In genomic region chr2:37618326-37618725, GRCh38 we compare ENCODE assay signal across 19 cellular contexts. TPM values are rescaled to one million over a fixed set of nuclear protein-coding genes. Genes with fewer than 3 reads are reported as not detected.
DNase-seq lines count a peak whose midpoint lies in the region; ATAC-seq and TF ChIP-seq lines count a peak whose summit lies in the region.
"Had no signal": no experiment of that assay in that cellular context is flagged by ENCODE, and none has a peak within 500 bp of the region (broad histone marks: within the 10 kb centered on the region; RNA-seq: fewer than 3 reads in every experiment).

No MANE protein-coding gene starts in this region.

- no peaks in the 10 kb centered on the region for H3K9me3 ChIP-seq in mammary epithelial cell (replicated peaks; ENCODE audit: insufficient read depth, low read length)
- H3K9me3 ChIP-seq: MG63 had no signal

- no peak overlapping the region for H3K4me2 ChIP-seq in mammary epithelial cell (ENCODE audit: insufficient read depth, low read depth, low read length)

- H3K27me3 Mint-ChIP-seq in IgD-negative memory B cell, result no peaks in the 10 kb centered on the region
- H3K27me3 Mint-ChIP-seq in activated T-helper 17 cell treated with anti-CD3 and anti-CD28 coated beads, Interleukin-2, amount 50 U/mL, for 72 hours, result no peaks in the 10 kb centered on the region
- H3K27me3 Mint-ChIP-seq in stimulated activated naive B cell treated with anti-CD40 and anti-IgM and Interleukin-4, amounts not matched to agents 10 μg/mL and 1 μg/mL and 100 μg/mL, for 72 hours, result peaks cover 0 to 10% of the 10 kb centered on the region in 2 donors

- peaks cover 50 to 61% (median 54%) of the 10 kb centered on the region in 3 donors for H3K4me1 Mint-ChIP-seq in IgD-negative memory B cell
- H3K4me1 Mint-ChIP-seq in activated T-helper 17 cell treated with anti-CD3 and anti-CD28 coated beads, Interleukin-2, amount 50 U/mL, for 72 hours, result peaks cover 73% of the 10 kb centered on the region
- peaks cover 37 to 46% of the 10 kb centered on the region in 2 donors for H3K4me1 Mint-ChIP-seq in stimulated activated naive B cell treated with anti-CD40 and anti-IgM and Interleukin-4, amounts not matched to agents 10 μg/mL and 1 μg/mL and 100 μg/mL, for 72 hours

- no peaks in the 10 kb centered on the region for H3K27me3 ChIP-seq in mammary epithelial cell (ENCODE audit: insufficient read depth, low read length)
- H3K27me3 ChIP-seq: MG63 had no signal

- H4K20me1 ChIP-seq in mammary epithelial cell (ENCODE audit: insufficient read depth, low read length), result no peaks in the 10 kb centered on the region

- H3K9me3 Mint-ChIP-seq in IgD-negative memory B cell, result peaks cover 0 to 4% (median 2%) of the 10 kb centered on the region in 3 donors
- no peaks in the 10 kb centered on the region for H3K9me3 Mint-ChIP-seq in activated T-helper 17 cell treated with anti-CD3 and anti-CD28 coated beads, Interleukin-2, amount 50 U/mL, for 72 hours
- peaks cover 5 to 14% of the 10 kb centered on the region in 2 donors for H3K9me3 Mint-ChIP-seq in stimulated activated naive B cell treated with anti-CD40 and anti-IgM and Interleukin-4, amounts not matched to agents 10 μg/mL and 1 μg/mL and 100 μg/mL, for 72 hours

- peak overlapping the region; percentile 31 to 95 (median 91) for H3K27ac Mint-ChIP-seq in IgD-negative memory B cell
- no peak overlapping the region for H3K27ac Mint-ChIP-seq in activated T-helper 17 cell treated with anti-CD3 and anti-CD28 coated beads, Interleukin-2, amount 50 U/mL, for 72 hours
- peak overlapping the region; percentile 21 for H3K27ac Mint-ChIP-seq in stimulated activated naive B cell treated with anti-CD40 and anti-IgM and Interleukin-4, amounts not matched to agents 10 μg/mL and 1 μg/mL and 100 μg/mL, for 72 hours

- TF ChIP-seq POLR2A in GM18505 (IDR thresholded peaks at IDR 0.05; ENCODE audit: borderline replicate concordance, extremely low read depth, insufficient read depth, insufficient read length), result no peak

- peak overlapping the region in 3 of 4 donors; percentile 14 to 84 (median 53) for H3K4me3 Mint-ChIP-seq in IgD-negative memory B cell
- H3K4me3 Mint-ChIP-seq in activated T-helper 17 cell treated with anti-CD3 and anti-CD28 coated beads, Interleukin-2, amount 50 U/mL, for 72 hours, result peak overlapping the region; percentile 59
- peak overlapping the region in 1 of 2 donors; percentile 25 for H3K4me3 Mint-ChIP-seq in stimulated activated naive B cell treated with anti-CD40 and anti-IgM and Interleukin-4, amounts not matched to agents 10 μg/mL and 1 μg/mL and 100 μg/mL, for 72 hours

- no peak for ATAC-seq in activated T-helper 17 cell treated with anti-CD3 and anti-CD28 coated beads, Interleukin-2, amount 50 U/mL, for 72 hours (replicated peaks)
- ATAC-seq in stimulated activated naive B cell treated with anti-CD40 and anti-IgM and Interleukin-4, amounts not matched to agents 10 μg/mL and 1 μg/mL and 100 μg/mL, for 72 hours (replicated peaks), result no peak
- ATAC-seq in GM18505 (IDR thresholded peaks at IDR 0.05; ENCODE audit: unreplicated experiment), result no peak

- BruUV-seq in mammary epithelial cell (replicated peaks; lab: Mats Ljungman, UMichigan), result no TSS peak

- no peak overlapping the region for H3K4me3 ChIP-seq in mammary epithelial cell (replicated peaks in 1 of 3; ENCODE audit: insufficient read depth in 1 of 3, low read depth in 2 of 3, low read length in 3 of 3)
- H3K4me3 ChIP-seq: MG63 had no signal

- intact Hi-C loops in mammary epithelial cell (cut with micrococcal nuclease), result no loop called here

- 94% methylated on average over 3 of the region's 3 CpGs for WGBS in mammary epithelial cell (ENCODE audit: low coverage, missing lambda C conversion rate)

- H3K79me2 ChIP-seq in mammary epithelial cell (ENCODE audit: insufficient read depth, low read length), result no peaks in the 10 kb centered on the region

- no peak for TF ChIP-seq CTCF in mammary epithelial cell (conservative IDR thresholded peaks at IDR 0.05 in 1 of 2, IDR thresholded peaks at IDR 0.05 in 1 of 2; ENCODE audit: extremely low read depth in 1 of 2, insufficient read depth in 1 of 2, low read depth in 1 of 2, low read length in 2 of 2)

- no peak overlapping the region for H3K9ac ChIP-seq in mammary epithelial cell (ENCODE audit: insufficient read depth, low read length)

- H3K36me3 ChIP-seq in mammary epithelial cell (ENCODE audit: insufficient read depth, low read length), result no peaks in the 10 kb centered on the region
- H3K36me3 ChIP-seq: MG63 had no signal

- H3K27ac ChIP-seq in mammary epithelial cell (ENCODE audit: insufficient read depth, low read depth, low read length), result no peak overlapping the region

- H3K36me3 Mint-ChIP-seq in IgD-negative memory B cell, result peaks cover 3% of the 10 kb centered on the region
- H3K36me3 Mint-ChIP-seq in activated T-helper 17 cell treated with anti-CD3 and anti-CD28 coated beads, Interleukin-2, amount 50 U/mL, for 72 hours (ENCODE audit: low read depth), result no peaks in the 10 kb centered on the region
- peaks cover 8 to 10% of the 10 kb centered on the region in 2 donors for H3K36me3 Mint-ChIP-seq in stimulated activated naive B cell treated with anti-CD40 and anti-IgM and Interleukin-4, amounts not matched to agents 10 μg/mL and 1 μg/mL and 100 μg/mL, for 72 hours

- H2AFZ ChIP-seq in mammary epithelial cell (ENCODE audit: low read depth, low read length), result no peak overlapping the region

- in situ Hi-C loops in mammary epithelial cell (cut with MboI; ENCODE audit: low sequenced_read_pairs in 2 of 2), result no loop called here

- DNase-seq in NCI-H510A treated with DMSO at 0.1 percent for 48 hours (lab: John Stamatoyannopoulos, UW) (peak; percentile 43), NCI-H510A (lab: John Stamatoyannopoulos, UW) (no peak), mammary epithelial cell (no peak)
- DNase-seq in stimulated activated naive B cell treated with anti-CD40 and anti-IgM and Interleukin-4, amounts not matched to agents 10 μg/mL and 1 μg/mL and 100 μg/mL, for 72 hours, result no peak
- no peak for DNase-seq in activated naive CD4-positive, alpha-beta T cell (lab: John Stamatoyannopoulos, UW)
- DNase-seq: 8988T, GF-D8, Karpas-422, MG63, NCI-H1092 treated with DMSO at 0.1 percent for 48 hours, NCI-H1694 treated with DMSO at 0.1 percent for 48 hours, NCI-H2107, NCI-H226, NCI-H526 treated with DMSO at 0.1 percent for 48 hours, OCI-M1, SIG-M5 had no signal

- dilution Hi-C loops in mammary epithelial cell (cut with HindIII; ENCODE audit: low sequenced_read_pairs), result no loop called here

- H3K4me1 ChIP-seq in mammary epithelial cell (ENCODE audit: insufficient read depth, low read length), result peaks cover 10% of the 10 kb centered on the region

- CTCF ChIA-PET in mammary epithelial cell (lab: Charles Lee; ENCODE audit: low non-redundant PET), result no interaction called here

RNA-seq across cellular contexts. Expression of gene CDC42EP3, which starts 53.1 kb away (rescaled TPM):
- polyA plus RNA-seq in IgD-negative memory B cell (68.3 TPM), mammary epithelial cell (84.4 TPM)
- total RNA-seq in activated T-helper 17 cell treated with anti-CD3 and anti-CD28 coated beads, Interleukin-2, amount 50 U/mL, for 72 hours, result 10 to 100 TPM; 33.5 to 40.9 TPM
- total RNA-seq in mammary epithelial cell, result 100 to 1,000 TPM in 1 of 2 donors, 10 to 100 TPM in 1; 96.7 to 276 TPM
- polyA minus RNA-seq in mammary epithelial cell, result 192 TPM
